Comparison of ENCODE assay signal across 1 cellular context in the genomic region with DNA sequence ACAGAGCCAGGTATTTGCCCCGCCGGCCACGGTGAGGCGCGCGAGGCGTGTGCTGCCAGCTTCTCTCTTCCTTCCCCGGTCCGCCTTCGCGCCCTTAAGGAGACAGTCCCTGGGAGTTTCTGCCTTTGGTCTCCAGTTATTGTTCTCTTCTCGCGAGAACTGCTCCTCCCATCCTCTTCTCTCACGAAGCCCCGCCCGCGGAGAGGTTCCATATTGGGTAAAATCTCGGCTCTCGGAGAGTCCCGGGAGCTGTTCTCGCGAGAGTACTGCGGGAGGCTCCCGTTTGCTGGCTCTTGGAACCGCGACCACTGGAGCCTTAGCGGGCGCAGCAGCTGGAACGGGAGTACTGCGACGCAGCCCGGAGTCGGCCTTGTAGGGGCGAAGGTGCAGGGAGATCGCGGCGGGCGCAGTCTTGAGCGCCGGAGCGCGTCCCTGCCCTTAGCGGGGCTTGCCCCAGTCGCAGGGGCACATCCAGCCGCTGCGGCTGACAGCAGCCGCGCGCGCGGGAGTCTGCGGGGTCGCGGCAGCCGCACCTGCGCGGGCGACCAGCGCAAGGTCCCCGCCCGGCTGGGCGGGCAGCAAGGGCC.
A peak's percentile ranks its signal among the peaks of the same experiment; 100 is the strongest.
TF ChIP-seq lines count a peak whose summit lies in the region.

Gene MAPK14 (plus strand): TSS at position 308 of the 587 bp plus-strand sequence. CDS start 350 bp downstream, outside the sequence.

TF ChIP-seq in HepG2, 621 proteins besides CTCF, POLR2A, EP300 and RAD21 (continued from another document and continues in another):
- TF ChIP-seq REST (IDR thresholded peaks at IDR 0.05; ENCODE audit: borderline replicate concordance in 1 of 2, low read depth in 1 of 2, low read length in 2 of 2) = peak in 1 of 2 experiments; percentile 64; a peak in 2 of 4 replicates
- no peak for TF ChIP-seq ELK4 (CRISPR knock-in tag; IDR thresholded peaks at IDR 0.05; ENCODE audit: borderline replicate concordance)
- 0 out of 2 replicates have a peak, but pooled peaks have one; percentile 40 for TF ChIP-seq PRMT3 (CRISPR knock-in tag; IDR thresholded peaks at IDR 0.05; ENCODE audit: borderline replicate concordance, low read depth)
- TF ChIP-seq KLF11 (CRISPR knock-in tag; IDR thresholded peaks at IDR 0.05) = peak; percentile 90; the same call in 1 of the 2 replicates
- no peak for TF ChIP-seq ZEB1 (IDR thresholded peaks at IDR 0.05; ENCODE audit: insufficient replicate concordance, low read depth)
- peak; percentile 77; the same call in 1 of the 2 replicates for TF ChIP-seq SP4 (CRISPR knock-in tag; IDR thresholded peaks at IDR 0.05)
- no peak for TF ChIP-seq NFRKB (IDR thresholded peaks at IDR 0.05)
- no peak for TF ChIP-seq MTA3 (CRISPR knock-in tag; IDR thresholded peaks at IDR 0.05)
- TF ChIP-seq, protein P1, sequence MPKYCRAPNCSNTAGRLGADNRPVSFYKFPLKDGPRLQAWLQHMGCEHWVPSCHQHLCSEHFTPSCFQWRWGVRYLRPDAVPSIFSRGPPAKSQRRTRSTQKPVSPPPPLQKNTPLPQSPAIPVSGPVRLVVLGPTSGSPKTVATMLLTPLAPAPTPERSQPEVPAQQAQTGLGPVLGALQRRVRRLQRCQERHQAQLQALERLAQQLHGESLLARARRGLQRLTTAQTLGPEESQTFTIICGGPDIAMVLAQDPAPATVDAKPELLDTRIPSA (CRISPR knock-in tag; IDR thresholded peaks at IDR 0.05; ENCODE audit: borderline replicate concordance) = no peak; the same call in 1 of the 2 replicates
- TF ChIP-seq RFX1 (IDR thresholded peaks at IDR 0.05) = no peak
- TF ChIP-seq THAP11 (CRISPR knock-in tag; IDR thresholded peaks at IDR 0.05) = peak; percentile 89
- TF ChIP-seq ZNF510 (CRISPR knock-in tag; IDR thresholded peaks at IDR 0.05; ENCODE audit: low read depth) = no peak
- TF ChIP-seq, protein P2, sequence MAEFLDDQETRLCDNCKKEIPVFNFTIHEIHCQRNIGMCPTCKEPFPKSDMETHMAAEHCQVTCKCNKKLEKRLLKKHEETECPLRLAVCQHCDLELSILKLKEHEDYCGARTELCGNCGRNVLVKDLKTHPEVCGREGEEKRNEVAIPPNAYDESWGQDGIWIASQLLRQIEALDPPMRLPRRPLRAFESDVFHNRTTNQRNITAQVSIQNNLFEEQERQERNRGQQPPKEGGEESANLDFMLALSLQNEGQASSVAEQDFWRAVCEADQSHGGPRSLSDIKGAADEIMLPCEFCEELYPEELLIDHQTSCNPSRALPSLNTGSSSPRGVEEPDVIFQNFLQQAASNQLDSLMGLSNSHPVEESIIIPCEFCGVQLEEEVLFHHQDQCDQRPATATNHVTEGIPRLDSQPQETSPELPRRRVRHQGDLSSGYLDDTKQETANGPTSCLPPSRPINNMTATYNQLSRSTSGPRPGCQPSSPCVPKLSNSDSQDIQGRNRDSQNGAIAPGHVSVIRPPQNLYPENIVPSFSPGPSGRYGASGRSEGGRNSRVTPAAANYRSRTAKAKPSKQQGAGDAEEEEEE (CRISPR knock-in tag; IDR thresholded peaks at IDR 0.05; ENCODE audit: borderline replicate concordance) = no peak; the same call in 1 of the 2 replicates
- TF ChIP-seq CC2D1A (CRISPR knock-in tag; IDR thresholded peaks at IDR 0.05) = no peak
- peak; percentile 40; the same call in 1 of the 2 replicates for TF ChIP-seq CBX5 (CRISPR knock-in tag; IDR thresholded peaks at IDR 0.05; ENCODE audit: borderline replicate concordance)
- TF ChIP-seq RBM22 (optimal IDR thresholded peaks at IDR 0.05; ENCODE audit: low read length) = peak; percentile 78
- no peak for TF ChIP-seq XBP1 (CRISPR knock-in tag; IDR thresholded peaks at IDR 0.05)
- TF ChIP-seq ZNF883 (CRISPR knock-in tag; IDR thresholded peaks at IDR 0.05; ENCODE audit: not compliant biosample characterization) = peak; percentile 54
- peak; percentile 71; the same call in 1 of the 2 replicates for TF ChIP-seq FOXK1 (CRISPR knock-in tag; IDR thresholded peaks at IDR 0.05; ENCODE audit: borderline replicate concordance, low read depth)
- no peak for TF ChIP-seq ATRX (CRISPR knock-in tag; IDR thresholded peaks at IDR 0.05; ENCODE audit: borderline replicate concordance)
- no peak for TF ChIP-seq DMTF1 (CRISPR knock-in tag; IDR thresholded peaks at IDR 0.05)
- TF ChIP-seq SMAD1 (CRISPR knock-in tag; IDR thresholded peaks at IDR 0.05; ENCODE audit: borderline replicate concordance, low read depth) = no peak
- peak; percentile 91; the same call in 1 of the 2 replicates for TF ChIP-seq HES4 (CRISPR knock-in tag; IDR thresholded peaks at IDR 0.05; ENCODE audit: borderline replicate concordance)
- TF ChIP-seq FLYWCH1 (CRISPR knock-in tag; IDR thresholded peaks at IDR 0.05) = no peak
- TF ChIP-seq ZNF747 (CRISPR knock-in tag; IDR thresholded peaks at IDR 0.05; ENCODE audit: borderline replicate concordance) = peak; percentile 87; the same call in 1 of the 2 replicates
- TF ChIP-seq, protein P3, sequence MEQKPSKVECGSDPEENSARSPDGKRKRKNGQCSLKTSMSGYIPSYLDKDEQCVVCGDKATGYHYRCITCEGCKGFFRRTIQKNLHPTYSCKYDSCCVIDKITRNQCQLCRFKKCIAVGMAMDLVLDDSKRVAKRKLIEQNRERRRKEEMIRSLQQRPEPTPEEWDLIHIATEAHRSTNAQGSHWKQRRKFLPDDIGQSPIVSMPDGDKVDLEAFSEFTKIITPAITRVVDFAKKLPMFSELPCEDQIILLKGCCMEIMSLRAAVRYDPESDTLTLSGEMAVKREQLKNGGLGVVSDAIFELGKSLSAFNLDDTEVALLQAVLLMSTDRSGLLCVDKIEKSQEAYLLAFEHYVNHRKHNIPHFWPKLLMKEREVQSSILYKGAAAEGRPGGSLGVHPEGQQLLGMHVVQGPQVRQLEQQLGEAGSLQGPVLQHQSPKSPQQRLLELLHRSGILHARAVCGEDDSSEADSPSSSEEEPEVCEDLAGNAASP (CRISPR knock-in tag; IDR thresholded peaks at IDR 0.05; ENCODE audit: borderline replicate concordance) = peak; percentile 54; the same call in 1 of the 2 replicates
- TF ChIP-seq ZBTB3 (CRISPR knock-in tag; IDR thresholded peaks at IDR 0.05; ENCODE audit: borderline replicate concordance, low read depth) = no peak; the same call in 1 of the 2 replicates
- TF ChIP-seq MXD1 (CRISPR knock-in tag; IDR thresholded peaks at IDR 0.05) = no peak
- TF ChIP-seq ZNF260 (CRISPR knock-in tag; IDR thresholded peaks at IDR 0.05; ENCODE audit: borderline replicate concordance, low read depth) = no peak
- TF ChIP-seq PHF5A (CRISPR knock-in tag; IDR thresholded peaks at IDR 0.05; ENCODE audit: low read depth, unreplicated experiment) = peak; percentile 85
- peak; percentile 55 for TF ChIP-seq HMG20A (CRISPR knock-in tag; IDR thresholded peaks at IDR 0.05; ENCODE audit: borderline replicate concordance)
- TF ChIP-seq XRCC5 (optimal IDR thresholded peaks at IDR 0.05; ENCODE audit: low read length) = peak; percentile 89
- peak; percentile 23; the same call in 1 of the 2 replicates for TF ChIP-seq RFXANK (CRISPR knock-in tag; IDR thresholded peaks at IDR 0.05)
- TF ChIP-seq ZNF724P (CRISPR knock-in tag; IDR thresholded peaks at IDR 0.05; ENCODE audit: borderline replicate concordance) = peak; percentile 92; the same call in 1 of the 2 replicates
- peak; percentile 66; the same call in 1 of the 2 replicates for TF ChIP-seq MTA1 (CRISPR knock-in tag; IDR thresholded peaks at IDR 0.05; ENCODE audit: borderline replicate concordance)
- TF ChIP-seq SAFB2 (CRISPR knock-in tag; IDR thresholded peaks at IDR 0.05; ENCODE audit: borderline replicate concordance, low read depth) = peak; percentile 99
- TF ChIP-seq ZSCAN9 (CRISPR knock-in tag; IDR thresholded peaks at IDR 0.05; ENCODE audit: borderline replicate concordance) = peak; percentile 82
- peak; percentile 73; the same call in 1 of the 2 replicates for TF ChIP-seq TSC22D2 (CRISPR knock-in tag; IDR thresholded peaks at IDR 0.05; ENCODE audit: borderline replicate concordance)
- no peak for TF ChIP-seq ZMYM2 (CRISPR knock-in tag; IDR thresholded peaks at IDR 0.05)
- TF ChIP-seq ZIK1 (CRISPR knock-in tag; IDR thresholded peaks at IDR 0.05; ENCODE audit: borderline replicate concordance, low read depth) = no peak
- TF ChIP-seq POLR2AphosphoS5 (IDR thresholded peaks at IDR 0.05; ENCODE audit: low read depth, low read length) = peak; percentile 99
- peak; percentile 64; the same call in 1 of the 2 replicates for TF ChIP-seq ZNF572 (CRISPR knock-in tag; IDR thresholded peaks at IDR 0.05)
- TF ChIP-seq ZMYM3 (CRISPR knock-in tag; IDR thresholded peaks at IDR 0.05) = peak; percentile 69; the same call in 1 of the 2 replicates
- 0 out of 2 replicates have a peak, but pooled peaks have one; percentile 18 for TF ChIP-seq ZFP62 (CRISPR knock-in tag; IDR thresholded peaks at IDR 0.05)
- peak; percentile 67; the same call in 1 of the 2 replicates for TF ChIP-seq EED (CRISPR knock-in tag; IDR thresholded peaks at IDR 0.05)
- TF ChIP-seq, protein P4, sequence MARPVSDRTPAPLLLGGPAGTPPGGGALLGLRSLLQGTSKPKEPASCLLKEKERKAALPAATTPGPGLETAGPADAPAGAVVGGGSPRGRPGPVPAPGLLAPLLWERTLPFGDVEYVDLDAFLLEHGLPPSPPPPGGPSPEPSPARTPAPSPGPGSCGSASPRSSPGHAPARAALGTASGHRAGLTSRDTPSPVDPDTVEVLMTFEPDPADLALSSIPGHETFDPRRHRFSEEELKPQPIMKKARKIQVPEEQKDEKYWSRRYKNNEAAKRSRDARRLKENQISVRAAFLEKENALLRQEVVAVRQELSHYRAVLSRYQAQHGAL (CRISPR knock-in tag; IDR thresholded peaks at IDR 0.05; ENCODE audit: not compliant biosample characterization) = peak; percentile 19
- TF ChIP-seq ZNF253 (CRISPR knock-in tag; IDR thresholded peaks at IDR 0.05; ENCODE audit: borderline replicate concordance) = no peak
- TF ChIP-seq, protein P5, sequence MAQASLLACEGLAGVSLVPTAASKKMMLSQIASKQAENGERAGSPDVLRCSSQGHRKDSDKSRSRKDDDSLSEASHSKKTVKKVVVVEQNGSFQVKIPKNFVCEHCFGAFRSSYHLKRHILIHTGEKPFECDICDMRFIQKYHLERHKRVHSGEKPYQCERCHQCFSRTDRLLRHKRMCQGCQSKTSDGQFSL (CRISPR knock-in tag; IDR thresholded peaks at IDR 0.05) = no peak; the same call in 1 of the 2 replicates
- no peak; the same call in 1 of the 2 replicates for TF ChIP-seq SSRP1 (CRISPR knock-in tag; IDR thresholded peaks at IDR 0.05)
- peak; percentile 45 for TF ChIP-seq ZNF749 (CRISPR knock-in tag; IDR thresholded peaks at IDR 0.05; ENCODE audit: borderline replicate concordance)
- TF ChIP-seq, protein P6, sequence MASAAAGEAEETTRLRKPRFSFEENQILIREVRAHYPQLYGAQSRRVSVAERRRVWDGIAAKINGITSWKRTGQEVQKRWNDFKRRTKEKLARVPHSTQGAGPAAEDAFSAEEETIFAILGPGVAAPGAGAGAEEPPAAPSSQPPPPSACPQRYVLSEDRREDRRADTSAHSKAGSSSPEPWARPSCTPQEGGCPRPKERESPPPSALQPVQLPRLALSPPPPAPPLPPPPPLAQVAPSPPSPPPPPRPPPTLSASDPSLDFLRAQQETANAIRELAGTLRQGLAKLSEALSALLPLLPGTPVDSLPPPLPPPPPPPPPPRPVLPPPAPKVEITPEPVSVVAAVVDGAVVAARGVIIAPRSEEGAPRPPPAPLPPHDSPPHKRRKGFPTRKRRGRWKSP (CRISPR knock-in tag; IDR thresholded peaks at IDR 0.05) = peak; percentile 95
- TF ChIP-seq AKAP8 (CRISPR knock-in tag; IDR thresholded peaks at IDR 0.05) = 0 out of 2 replicates have a peak, but pooled peaks have one; percentile 47
